Comparison of ENCODE assay signal across 8 cellular contexts in the genomic region with DNA sequence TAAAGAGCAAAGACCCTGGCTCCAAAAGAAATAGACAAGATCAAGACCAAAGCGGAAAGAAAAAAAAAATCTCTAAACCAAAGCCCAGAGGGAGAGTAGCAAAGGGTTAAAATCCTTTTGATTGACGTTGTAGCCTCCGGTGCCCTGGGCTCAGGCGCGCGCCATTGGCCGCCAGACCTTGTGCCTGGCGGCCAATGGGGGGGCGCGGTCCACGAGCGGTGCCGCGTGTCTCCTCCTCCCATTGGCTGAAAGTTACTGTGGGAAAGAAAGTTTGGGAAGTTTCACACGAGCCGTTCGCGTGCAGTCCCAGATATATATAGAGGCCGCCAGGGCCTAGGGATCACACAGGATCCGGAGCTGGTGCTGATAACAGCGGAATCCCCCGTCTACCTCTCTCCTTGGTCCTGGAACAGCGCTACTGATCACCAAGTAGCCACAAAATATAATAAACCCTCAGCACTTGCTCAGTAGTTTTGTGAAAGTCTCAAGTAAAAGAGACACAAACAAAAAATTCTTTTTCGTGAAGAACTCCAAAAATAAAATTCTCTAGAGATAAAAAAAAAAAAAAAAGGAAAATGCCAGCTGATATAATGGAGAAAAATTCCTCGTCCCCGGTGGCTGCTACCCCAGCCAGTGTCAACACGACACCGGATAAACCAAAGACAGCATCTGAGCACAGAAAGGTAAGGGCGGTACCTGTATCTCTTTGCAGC. TPM values are rescaled to one million over a fixed set of nuclear protein-coding genes. Genes with fewer than 3 reads are reported as not detected.
DNase-seq lines count a peak whose midpoint lies in the region; ATAC-seq and TF ChIP-seq lines count a peak whose summit lies in the region.

A gene with protein sequence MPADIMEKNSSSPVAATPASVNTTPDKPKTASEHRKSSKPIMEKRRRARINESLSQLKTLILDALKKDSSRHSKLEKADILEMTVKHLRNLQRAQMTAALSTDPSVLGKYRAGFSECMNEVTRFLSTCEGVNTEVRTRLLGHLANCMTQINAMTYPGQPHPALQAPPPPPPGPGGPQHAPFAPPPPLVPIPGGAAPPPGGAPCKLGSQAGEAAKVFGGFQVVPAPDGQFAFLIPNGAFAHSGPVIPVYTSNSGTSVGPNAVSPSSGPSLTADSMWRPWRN (plus strand): TSS at position 343 of the 713 bp plus-strand sequence. CDS start 233 bp downstream, at position 576.

- peak within 1 kb of the TSS; percentile 99 for H3K27ac ChIP-seq in C4-2B
- H3K27ac ChIP-seq in KMS-11, result no peak within 1 kb of the TSS
- H3K27ac ChIP-seq in neutrophil, result no peak within 1 kb of the TSS
- peak within 1 kb of the TSS; percentile 17 to 98 for H3K27ac ChIP-seq in aorta (ENCODE audit: low read depth in 1 of 2, low read length in 2 of 2)

- H4K20me1 ChIP-seq in KMS-11 (ENCODE audit: insufficient read depth), result peaks cover 4% of the 10 kb centered on the region

- peak within 1 kb of the TSS; percentile 84; the same call in 1 of the 2 replicates for H2AFZ ChIP-seq in KMS-11 (ENCODE audit: low read depth)

- H3K4me1 ChIP-seq in KMS-11 (ENCODE audit: low read depth, poor library complexity, severe bottlenecking) (peaks cover 68% of the 10 kb centered on the region), neutrophil (ENCODE audit: control insufficient read depth in 1 of 2, insufficient read depth in 1 of 2, low read depth in 1 of 2, low read length in 1 of 2) (peaks cover 39 to 50% of the 10 kb centered on the region in 2 experiments), aorta (ENCODE audit: control insufficient read depth in 1 of 2, insufficient read depth in 2 of 2, low read length in 2 of 2) (peaks cover 0 to 9% of the 10 kb centered on the region in 2 donors)

- H3K79me2 ChIP-seq in KMS-11 (ENCODE audit: insufficient read depth, low read depth), result no peaks in the 10 kb centered on the region

- TF ChIP-seq CTCF in C4-2B (conservative IDR thresholded peaks at IDR 0.05) (no peak), KMS-11 (conservative IDR thresholded peaks at IDR 0.05; ENCODE audit: low read depth, low read length) (no peak), neutrophil (IDR thresholded peaks at IDR 0.05) (no peak)

- H3K4me3 ChIP-seq in KMS-11 (IDR thresholded peaks at IDR 0.05; ENCODE audit: insufficient read depth, low read depth, low read length) (peak within 1 kb of the TSS; percentile 79), neutrophil (ENCODE audit: low read depth in 1 of 2, low read length in 1 of 2) (peak within 1 kb of the TSS; percentile 55 to 65), aorta (ENCODE audit: low read length in 2 of 2) (peak within 1 kb of the TSS; percentile 82 to 87)

- H3K27me3 ChIP-seq in KMS-11 (ENCODE audit: insufficient read depth, low read depth) (peaks cover 85% of the 10 kb centered on the region), neutrophil (peaks cover 99% of the 10 kb centered on the region), aorta (ENCODE audit: control insufficient read depth in 1 of 2, insufficient read depth in 2 of 2, low read length in 1 of 2) (no peaks in the 10 kb centered on the region)

- peak within 1 kb of the TSS; percentile 67; the same call in 1 of the 2 replicates for H3K9ac ChIP-seq in KMS-11

- intact Hi-C loops in Right ventricle myocardium inferior (cut with DNase I) (loop anchor here (1.0 to 5.0 kb wide), 5 partner anchors 65 to 355 kb away; no protein-coding TSS in a partner anchor), aorta (cut with DNase I) (loop anchor here (2.0 to 5.0 kb wide), 9 partner anchors 65 to 181 kb away; no protein-coding TSS in a partner anchor)

- WGBS in aorta, 2 donors, result 0 to 1% methylated on average over 29 of the region's 29 CpGs

- peak; percentile 75 for DNase-seq in GM19238 (ENCODE audit: insufficient read length, low spot score)
- DNase-seq in amniotic epithelial cell (ENCODE audit: low read depth), result peak; percentile 98
- DNase-seq in Right ventricle myocardium inferior (ENCODE audit: missing footprints), result peak; percentile 95
- DNase-seq in aorta, result peak; percentile 95

- H3K36me3 ChIP-seq in KMS-11 (ENCODE audit: insufficient read depth), result no peaks in the 10 kb centered on the region
- no peaks in the 10 kb centered on the region for H3K36me3 ChIP-seq in neutrophil
- no peaks in the 10 kb centered on the region for H3K36me3 ChIP-seq in aorta (ENCODE audit: control insufficient read depth in 1 of 2, insufficient read depth in 2 of 2, low read length in 1 of 2)

- peak; percentile 80 for ATAC-seq in Right ventricle myocardium inferior
- ATAC-seq in aorta (ENCODE audit: low FRiP score), result peak; percentile 85

- H3K4me2 ChIP-seq in KMS-11, result peak within 1 kb of the TSS; percentile 80

- no peaks in the 10 kb centered on the region for H3K9me3 ChIP-seq in neutrophil
- H3K9me3 ChIP-seq in aorta (ENCODE audit: control insufficient read depth, low read length), result no peaks in the 10 kb centered on the region

TF ChIP-seq in PFSK-1, 5 proteins besides CTCF, POLR2A, EP300 and RAD21:
- TF ChIP-seq, protein P1, sequence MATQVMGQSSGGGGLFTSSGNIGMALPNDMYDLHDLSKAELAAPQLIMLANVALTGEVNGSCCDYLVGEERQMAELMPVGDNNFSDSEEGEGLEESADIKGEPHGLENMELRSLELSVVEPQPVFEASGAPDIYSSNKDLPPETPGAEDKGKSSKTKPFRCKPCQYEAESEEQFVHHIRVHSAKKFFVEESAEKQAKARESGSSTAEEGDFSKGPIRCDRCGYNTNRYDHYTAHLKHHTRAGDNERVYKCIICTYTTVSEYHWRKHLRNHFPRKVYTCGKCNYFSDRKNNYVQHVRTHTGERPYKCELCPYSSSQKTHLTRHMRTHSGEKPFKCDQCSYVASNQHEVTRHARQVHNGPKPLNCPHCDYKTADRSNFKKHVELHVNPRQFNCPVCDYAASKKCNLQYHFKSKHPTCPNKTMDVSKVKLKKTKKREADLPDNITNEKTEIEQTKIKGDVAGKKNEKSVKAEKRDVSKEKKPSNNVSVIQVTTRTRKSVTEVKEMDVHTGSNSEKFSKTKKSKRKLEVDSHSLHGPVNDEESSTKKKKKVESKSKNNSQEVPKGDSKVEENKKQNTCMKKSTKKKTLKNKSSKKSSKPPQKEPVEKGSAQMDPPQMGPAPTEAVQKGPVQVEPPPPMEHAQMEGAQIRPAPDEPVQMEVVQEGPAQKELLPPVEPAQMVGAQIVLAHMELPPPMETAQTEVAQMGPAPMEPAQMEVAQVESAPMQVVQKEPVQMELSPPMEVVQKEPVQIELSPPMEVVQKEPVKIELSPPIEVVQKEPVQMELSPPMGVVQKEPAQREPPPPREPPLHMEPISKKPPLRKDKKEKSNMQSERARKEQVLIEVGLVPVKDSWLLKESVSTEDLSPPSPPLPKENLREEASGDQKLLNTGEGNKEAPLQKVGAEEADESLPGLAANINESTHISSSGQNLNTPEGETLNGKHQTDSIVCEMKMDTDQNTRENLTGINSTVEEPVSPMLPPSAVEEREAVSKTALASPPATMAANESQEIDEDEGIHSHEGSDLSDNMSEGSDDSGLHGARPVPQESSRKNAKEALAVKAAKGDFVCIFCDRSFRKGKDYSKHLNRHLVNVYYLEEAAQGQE (IDR thresholded peaks at IDR 0.05; ENCODE audit: insufficient read depth in 1 of 2, low read depth in 2 of 2, low read length in 2 of 2), result peak in 1 of 2 experiments; percentile 92; a peak in 2 of 4 replicates
- TF ChIP-seq POLR2AphosphoS5 (IDR thresholded peaks at IDR 0.05; ENCODE audit: low read depth, low read length), result peak; percentile 93
- TF ChIP-seq TAF1 (IDR thresholded peaks at IDR 0.05; ENCODE audit: borderline replicate concordance, insufficient read depth, low read length), result peak; percentile 95
- no peak for TF ChIP-seq FOXP2 (optimal IDR thresholded peaks at IDR 0.05; ENCODE audit: borderline replicate concordance, extremely low read depth, extremely low read length, insufficient read depth)
- peak; percentile 71; the same call in 1 of the 2 replicates for TF ChIP-seq SIN3A (IDR thresholded peaks at IDR 0.05; ENCODE audit: borderline replicate concordance, insufficient read depth, low read length)
TF ChIP-seq in PFSK-1: peak in this region for 4.

RNA-seq across cellular contexts. Expression of the gene that starts here (rescaled TPM):
- 50.8 TPM for polyA plus RNA-seq in PFSK-1 (2012; ENCODE audit: insufficient read length, low read depth)
- total RNA-seq in Right ventricle myocardium inferior (11.4 TPM), aorta (10 to 100 TPM; 37.8 to 51.9 TPM)
- 10 to 100 TPM; 22.5 to 28.2 TPM for polyA plus RNA-seq in aorta

Comparison
In these comparisons a context has a peak if more than half of its experiments do, and no peak if none do; other contexts are left out.
1. H3K27ac ChIP-seq: peak in C4-2B (single experiment) and aorta (2 of 2); none in KMS-11 (single experiment) and neutrophil (single experiment).
2. Peak in every context shown above with its lines, with median percentiles within 50 percentile points of each other: DNase-seq and H3K4me3 ChIP-seq.